ENCODE assay signal across 14 cellular contexts in the genomic region with DNA sequence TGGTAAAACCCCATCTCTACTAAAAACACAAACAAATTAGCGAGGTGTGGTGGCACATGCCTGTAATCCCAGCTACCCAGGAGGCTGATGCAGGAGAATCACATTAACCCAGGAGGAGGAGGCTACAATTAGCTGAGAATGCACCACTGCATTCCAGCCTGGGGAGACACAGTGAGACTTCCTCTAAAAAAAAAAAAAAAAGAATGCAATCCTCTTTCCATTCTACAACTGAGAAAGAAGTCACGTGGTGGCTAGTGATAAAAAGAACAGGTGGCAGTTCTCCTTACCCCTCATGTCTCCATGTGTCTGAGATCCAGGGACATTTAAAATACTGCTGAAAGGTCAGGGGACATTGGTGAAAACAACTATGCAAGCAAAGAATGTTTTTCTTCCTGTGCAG. TPM values are rescaled to one million over a fixed set of nuclear protein-coding genes. Genes with fewer than 3 reads are reported as not detected.
DNase-seq lines count a peak whose midpoint lies in the region; ATAC-seq and TF ChIP-seq lines count a peak whose summit lies in the region.
"Had no signal": no experiment of that assay in that cellular context is flagged by ENCODE, and none has a peak within 500 bp of the region (broad histone marks: within the 10 kb centered on the region; RNA-seq: fewer than 3 reads in every experiment).

No MANE protein-coding gene starts in this region.

- no peak overlapping the region for H4K8ac ChIP-seq in neuronal stem cell (ENCODE audit: low read depth, low read length)

- peak overlapping the region; percentile 67; the same call in 1 of the 2 replicates for H3K27ac Mint-ChIP-seq in GM23338
- no peak overlapping the region for H3K27ac Mint-ChIP-seq in T-helper 2 cell treated with Interferon-gamma antibody and Interleukin-4, amounts not matched to agents 5 μg/mL and 100 μg/mL, for 36 hours
- H3K27ac Mint-ChIP-seq: IgD-negative memory B cell had no signal

- no peak overlapping the region for H4K91ac ChIP-seq in neuronal stem cell (ENCODE audit: low read depth, low read length, poor library complexity)

- H2AFZ ChIP-seq in GM23338 = no peak overlapping the region
- H2AFZ ChIP-seq in neuronal stem cell (ENCODE audit: low read length) = no peak overlapping the region

- H3K4me3 ChIP-seq in GM23338 (no peak overlapping the region), neuronal stem cell (ENCODE audit: low read length in 2 of 2) (no peak overlapping the region)
- H3K4me3 ChIP-seq: BLaER1 had no signal

- ATAC-seq in GM23338 = peak; percentile 91
- ATAC-seq: PC-3 had no signal

- peaks cover 17% of the 10 kb centered on the region for H3K4me1 Mint-ChIP-seq in GM23338
- no peaks in the 10 kb centered on the region for H3K4me1 Mint-ChIP-seq in T-helper 2 cell treated with Interferon-gamma antibody and Interleukin-4, amounts not matched to agents 5 μg/mL and 100 μg/mL, for 36 hours (ENCODE audit: low read depth)
- H3K4me1 Mint-ChIP-seq: IgD-negative memory B cell had no signal

- H3K79me1 ChIP-seq in neuronal stem cell (ENCODE audit: low read depth, low read length) = no peaks in the 10 kb centered on the region

- H3K79me2 ChIP-seq in GM23338 (replicated peaks; ENCODE audit: insufficient read depth) = no peaks in the 10 kb centered on the region

- H2BK120ac ChIP-seq in neuronal stem cell (ENCODE audit: low read depth, low read length) = no peak overlapping the region

- peaks cover 3% of the 10 kb centered on the region for H3K27me3 Mint-ChIP-seq in GM23338 (ENCODE audit: insufficient read depth, low read depth, poor library complexity)
- H3K27me3 Mint-ChIP-seq in T-helper 2 cell treated with Interferon-gamma antibody and Interleukin-4, amounts not matched to agents 5 μg/mL and 100 μg/mL, for 36 hours (ENCODE audit: low read depth) = no peaks in the 10 kb centered on the region
- H3K27me3 Mint-ChIP-seq: IgD-negative memory B cell had no signal

- no CpG with 5 or more reads among the region's 2 CpGs for WGBS in neuronal stem cell (ENCODE audit: extremely low coverage in 2 of 2, insufficient read length in 2 of 2, insufficient replicate concordance in 1 of 2), 2 donors

- no peaks in the 10 kb centered on the region for H3K27me3 ChIP-seq in GM23338 (ENCODE audit: insufficient read depth)
- H3K27me3 ChIP-seq in neuronal stem cell (ENCODE audit: control insufficient read depth in 3 of 3, insufficient read depth in 3 of 3, low read depth in 1 of 3, low read length in 3 of 3) = no peaks in the 10 kb centered on the region
- H3K27me3 ChIP-seq: BLaER1 had no signal

- H2BK5ac ChIP-seq in neuronal stem cell (ENCODE audit: low read length) = no peak overlapping the region

- H3F3A ChIP-seq in GM23338 (replicated peaks; ENCODE audit: low read depth) = no peaks in the 10 kb centered on the region

- H3K4me2 ChIP-seq in GM23338 = peak overlapping the region; percentile 13; the same call in 1 of the 2 replicates
- H3K4me2 ChIP-seq in neuronal stem cell (ENCODE audit: insufficient read depth, low read length, poor library complexity, severe bottlenecking) = no peak overlapping the region
- H3K4me2 ChIP-seq: BLaER1 had no signal

- peaks cover 11% of the 10 kb centered on the region; the same call in 1 of the 2 replicates for H3K4me1 ChIP-seq in GM23338 (ENCODE audit: insufficient read depth)
- peaks cover 12 to 21% of the 10 kb centered on the region in 2 donors for H3K4me1 ChIP-seq in neuronal stem cell (ENCODE audit: control insufficient read depth in 2 of 2, insufficient read depth in 1 of 2, low read depth in 1 of 2, low read length in 2 of 2)
- H3K4me1 ChIP-seq: BLaER1 had no signal

- H3K9me3 ChIP-seq in neuronal stem cell (replicated peaks in 1 of 2; ENCODE audit: control insufficient read depth in 2 of 2, insufficient read depth in 1 of 2, low read depth in 1 of 2, low read length in 2 of 2) = no peaks in the 10 kb centered on the region

- TF ChIP-seq CTCF in GM23338 (conservative IDR thresholded peaks at IDR 0.05; ENCODE audit: low read depth in 2 of 2) = no peak

- H3K9ac ChIP-seq in neuronal stem cell (ENCODE audit: low read depth, low read length, poor library complexity) = no peak overlapping the region
- H3K9ac ChIP-seq: BLaER1 had no signal

- no peaks in the 10 kb centered on the region; the same call in 2 of the 3 replicates for H3K36me3 Mint-ChIP-seq in GM23338 (ENCODE audit: low read depth)
- no peaks in the 10 kb centered on the region for H3K36me3 Mint-ChIP-seq in T-helper 2 cell treated with Interferon-gamma antibody and Interleukin-4, amounts not matched to agents 5 μg/mL and 100 μg/mL, for 36 hours (ENCODE audit: low read depth)
- H3K36me3 Mint-ChIP-seq: IgD-negative memory B cell had no signal

- no peak overlapping the region for H2BK15ac ChIP-seq in neuronal stem cell (ENCODE audit: low read length)

- no peaks in the 10 kb centered on the region for H3K36me3 ChIP-seq in GM23338 (ENCODE audit: insufficient read depth)
- H3K36me3 ChIP-seq in neuronal stem cell (replicated peaks in 1 of 2; ENCODE audit: control insufficient read depth in 2 of 2, insufficient read depth in 2 of 2, low read length in 2 of 2) = no peaks in the 10 kb centered on the region
- H3K36me3 ChIP-seq: BLaER1 had no signal

- H3K18ac ChIP-seq in neuronal stem cell (ENCODE audit: low read length) = no peak overlapping the region

- DNase-seq in GM23338 (ENCODE audit: low spot score) (peak; percentile 72), LHCN-M2 (ENCODE audit: low read depth) (peak; percentile 35), iPS DF 19.7 (ENCODE audit: low read depth, low spot score) (peak; percentile 59), neuronal stem cell (ENCODE audit: low spot score) (peak; percentile 56), NK-92 (lab: John Stamatoyannopoulos, UW; ENCODE audit: unreplicated experiment) (no peak), DMS153 (lab: John Stamatoyannopoulos, UW) (no peak)
- no peak for DNase-seq in T-helper 2 cell treated with Interferon-gamma antibody and Interleukin-4, amounts not matched to agents 5 μg/mL and 100 μg/mL, for 36 hours (ENCODE audit: low spot score)
- DNase-seq: GDM1, MV-4-11, NCI-H1436 treated with DMSO at 0.1 percent for 48 hours, NCI-H2081 treated with DMSO at 0.1 percent for 48 hours, PC-3 had no signal

- H3K4me3 Mint-ChIP-seq in GM23338 = no peak overlapping the region
- no peak overlapping the region for H3K4me3 Mint-ChIP-seq in T-helper 2 cell treated with Interferon-gamma antibody and Interleukin-4, amounts not matched to agents 5 μg/mL and 100 μg/mL, for 36 hours
- H3K4me3 Mint-ChIP-seq: IgD-negative memory B cell had no signal

- H3K9me3 Mint-ChIP-seq in GM23338 = peaks cover 8% of the 10 kb centered on the region; the same call in 2 of the 3 replicates
- H3K9me3 Mint-ChIP-seq in T-helper 2 cell treated with Interferon-gamma antibody and Interleukin-4, amounts not matched to agents 5 μg/mL and 100 μg/mL, for 36 hours = peaks cover 5% of the 10 kb centered on the region

- H3K23ac ChIP-seq in neuronal stem cell (ENCODE audit: low read depth, low read length, poor library complexity) = no peak overlapping the region

- H3K14ac ChIP-seq in neuronal stem cell (ENCODE audit: low read length) = no peak overlapping the region

- H4K20me1 ChIP-seq in GM23338 (replicated peaks; ENCODE audit: insufficient read depth) = no peaks in the 10 kb centered on the region
- H4K20me1 ChIP-seq: BLaER1 had no signal

- H3K4ac ChIP-seq in neuronal stem cell (ENCODE audit: low read length) = no peak overlapping the region

- no peak overlapping the region for H2AK5ac ChIP-seq in neuronal stem cell (ENCODE audit: low read depth, low read length)

- no peak overlapping the region for H2BK12ac ChIP-seq in neuronal stem cell (ENCODE audit: low read length)

- H3K27ac ChIP-seq in GM23338 (ENCODE audit: low read depth) (no peak overlapping the region), neuronal stem cell (replicated peaks; ENCODE audit: low read length) (peak overlapping the region; percentile 77)
- H3K27ac ChIP-seq: BLaER1 had no signal

- H3K9me2 ChIP-seq in GM23338 (ENCODE audit: insufficient read depth) = no peaks in the 10 kb centered on the region

TF ChIP-seq in GM23338, 12 proteins besides CTCF, POLR2A, EP300 and RAD21 (continues in another document):
- TF ChIP-seq, protein P1, sequence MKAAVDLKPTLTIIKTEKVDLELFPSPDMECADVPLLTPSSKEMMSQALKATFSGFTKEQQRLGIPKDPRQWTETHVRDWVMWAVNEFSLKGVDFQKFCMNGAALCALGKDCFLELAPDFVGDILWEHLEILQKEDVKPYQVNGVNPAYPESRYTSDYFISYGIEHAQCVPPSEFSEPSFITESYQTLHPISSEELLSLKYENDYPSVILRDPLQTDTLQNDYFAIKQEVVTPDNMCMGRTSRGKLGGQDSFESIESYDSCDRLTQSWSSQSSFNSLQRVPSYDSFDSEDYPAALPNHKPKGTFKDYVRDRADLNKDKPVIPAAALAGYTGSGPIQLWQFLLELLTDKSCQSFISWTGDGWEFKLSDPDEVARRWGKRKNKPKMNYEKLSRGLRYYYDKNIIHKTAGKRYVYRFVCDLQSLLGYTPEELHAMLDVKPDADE (IDR thresholded peaks at IDR 0.05) = no peak
- TF ChIP-seq, protein P2, sequence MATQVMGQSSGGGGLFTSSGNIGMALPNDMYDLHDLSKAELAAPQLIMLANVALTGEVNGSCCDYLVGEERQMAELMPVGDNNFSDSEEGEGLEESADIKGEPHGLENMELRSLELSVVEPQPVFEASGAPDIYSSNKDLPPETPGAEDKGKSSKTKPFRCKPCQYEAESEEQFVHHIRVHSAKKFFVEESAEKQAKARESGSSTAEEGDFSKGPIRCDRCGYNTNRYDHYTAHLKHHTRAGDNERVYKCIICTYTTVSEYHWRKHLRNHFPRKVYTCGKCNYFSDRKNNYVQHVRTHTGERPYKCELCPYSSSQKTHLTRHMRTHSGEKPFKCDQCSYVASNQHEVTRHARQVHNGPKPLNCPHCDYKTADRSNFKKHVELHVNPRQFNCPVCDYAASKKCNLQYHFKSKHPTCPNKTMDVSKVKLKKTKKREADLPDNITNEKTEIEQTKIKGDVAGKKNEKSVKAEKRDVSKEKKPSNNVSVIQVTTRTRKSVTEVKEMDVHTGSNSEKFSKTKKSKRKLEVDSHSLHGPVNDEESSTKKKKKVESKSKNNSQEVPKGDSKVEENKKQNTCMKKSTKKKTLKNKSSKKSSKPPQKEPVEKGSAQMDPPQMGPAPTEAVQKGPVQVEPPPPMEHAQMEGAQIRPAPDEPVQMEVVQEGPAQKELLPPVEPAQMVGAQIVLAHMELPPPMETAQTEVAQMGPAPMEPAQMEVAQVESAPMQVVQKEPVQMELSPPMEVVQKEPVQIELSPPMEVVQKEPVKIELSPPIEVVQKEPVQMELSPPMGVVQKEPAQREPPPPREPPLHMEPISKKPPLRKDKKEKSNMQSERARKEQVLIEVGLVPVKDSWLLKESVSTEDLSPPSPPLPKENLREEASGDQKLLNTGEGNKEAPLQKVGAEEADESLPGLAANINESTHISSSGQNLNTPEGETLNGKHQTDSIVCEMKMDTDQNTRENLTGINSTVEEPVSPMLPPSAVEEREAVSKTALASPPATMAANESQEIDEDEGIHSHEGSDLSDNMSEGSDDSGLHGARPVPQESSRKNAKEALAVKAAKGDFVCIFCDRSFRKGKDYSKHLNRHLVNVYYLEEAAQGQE (IDR thresholded peaks at IDR 0.05; ENCODE audit: unreplicated experiment) = no peak

RNA-seq across cellular contexts. Expression of a gene that starts 24.4 kb away (rescaled TPM):
- total RNA-seq in GM23338 (2014; rRNA removed; shearing (Covaris generic)) = 1.0 and 1.9 TPM in 2 replicates
- 0.17 and 0.55 TPM in 2 replicates for polyA plus RNA-seq in GM23338 (2016; fragmentation: Nextera tagmentation; extraction: Ambion mirVana)
- total RNA-seq in LHCN-M2 (2014; rRNA removed) = 2.6 and 3.8 TPM in 2 replicates
- 3.4 TPM for polyA plus RNA-seq in LHCN-M2 (2012)
- polyA plus RNA-seq in neuronal stem cell (2013, experiment 1 of 2) = 0.42 TPM
- 0.47 TPM for polyA plus RNA-seq in neuronal stem cell (2013, experiment 2 of 2)
- polyA plus RNA-seq: IgD-negative memory B cell had no signal

Comparison
In these comparisons a context has a peak if more than half of its experiments do, and no peak if none do; other contexts are left out.
1. DNase-seq: peak in GM23338 (single experiment), LHCN-M2 (single experiment), iPS DF 19.7 (single experiment) and neuronal stem cell (single experiment); none in NK-92 (single experiment), T-helper 2 cell treated with Interferon-gamma antibody and Interleukin-4, amounts not matched to agents 5 μg/mL and 100 μg/mL, for 36 hours (single experiment) and DMS153 (single experiment).